22 cellular contexts compared by ENCODE assay signal in the genomic region with DNA sequence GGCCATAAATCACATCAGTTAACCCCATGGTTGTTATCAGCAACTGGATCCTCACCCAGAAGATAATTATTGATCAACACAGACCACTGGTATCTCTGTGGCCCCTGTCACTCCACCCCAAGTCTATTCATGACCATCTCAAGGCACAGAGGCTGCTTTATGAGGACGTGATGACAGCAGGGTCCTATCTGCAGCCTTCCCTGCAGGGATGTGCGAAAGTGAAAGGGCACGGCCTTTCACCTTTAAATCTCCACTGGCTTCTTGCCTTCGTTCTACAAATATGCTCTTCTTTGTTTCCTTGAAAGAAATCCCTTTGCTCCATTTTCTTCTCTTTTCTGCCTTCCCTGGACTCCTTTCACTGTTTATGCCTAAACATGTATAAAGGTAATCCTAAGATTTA.
"Had no signal": no experiment of that assay in that cellular context is flagged by ENCODE, and none has a peak within 500 bp of the region (broad histone marks: within the 10 kb centered on the region; RNA-seq: fewer than 3 reads in every experiment).

No MANE protein-coding gene starts in this region.

- H3K36me3 ChIP-seq: gastrocnemius medialis, lower lobe of right lung, prostate gland, right atrium auricular region, sigmoid colon, stomach, thyroid gland, upper lobe of left lung had no signal

- DNase-seq: effector CD4-positive, alpha-beta T cell; foreskin fibroblast; gastrocnemius medialis; head of caudate nucleus; left ventricle myocardium superior; lower lobe of right lung; mucosa of descending colon; naive B cell; nucleus accumbens; sigmoid colon; stimulated activated CD4-positive, alpha-beta T cell treated with anti-CD3 and anti-CD28 coated beads, Interleukin-2, amount 100 ng/mL, for 24 hours; stimulated activated CD4-positive, alpha-beta T cell treated with anti-CD3 and anti-CD28 coated beads, Interleukin-4, amount 100 ng/mL, for 24 hours; stimulated activated naive CD4-positive, alpha-beta T cell treated with Interleukin-2 at 50 U/mL for 16 hours; stomach; thyroid gland; upper lobe of left lung had no signal

- H3K27ac ChIP-seq: coronary artery, epithelial cell of prostate, gastrocnemius medialis, lower lobe of right lung, prostate gland, right atrium auricular region, sigmoid colon, stomach, thyroid gland, upper lobe of left lung had no signal

- H3K27me3 ChIP-seq: gastrocnemius medialis, right atrium auricular region, sigmoid colon, stomach, thyroid gland, upper lobe of left lung had no signal

- ATAC-seq: esophagus mucosa; gastrocnemius medialis; left ventricle myocardium superior; lower lobe of right lung; mucosa of descending colon; stimulated activated effector memory CD8-positive, alpha-beta T cell treated with anti-CD3 and anti-CD28 coated beads, Interleukin-12 subunit alpha, Interleukin-12 subunit beta, amount 100 ng/mL, for 72 hours had no signal

- H3K9me3 ChIP-seq: gastrocnemius medialis, lower lobe of right lung, mucosa of descending colon, prostate gland, right atrium auricular region, sigmoid colon, stomach, thyroid gland, upper lobe of left lung had no signal

- H3K4me1 ChIP-seq: gastrocnemius medialis, lower lobe of right lung, prostate gland, right atrium auricular region, sigmoid colon, stomach had no signal

- H3K9me3 Mint-ChIP-seq: stimulated activated effector memory CD8-positive, alpha-beta T cell treated with anti-CD3 and anti-CD28 coated beads, Interleukin-12 subunit alpha, Interleukin-12 subunit beta, amount 100 ng/mL, for 72 hours had no signal

- H3K4me1 Mint-ChIP-seq: naive B cell; stimulated activated effector memory CD8-positive, alpha-beta T cell treated with anti-CD3 and anti-CD28 coated beads, Interleukin-12 subunit alpha, Interleukin-12 subunit beta, amount 100 ng/mL, for 72 hours had no signal

- H3K4me3 ChIP-seq: coronary artery, gastrocnemius medialis, lower lobe of right lung, mucosa of descending colon, prostate gland, right atrium auricular region, sigmoid colon, stomach, thyroid gland, upper lobe of left lung had no signal

- H3K27me3 Mint-ChIP-seq: naive B cell had no signal

- H3K27ac Mint-ChIP-seq: naive B cell; stimulated activated effector memory CD8-positive, alpha-beta T cell treated with anti-CD3 and anti-CD28 coated beads, Interleukin-12 subunit alpha, Interleukin-12 subunit beta, amount 100 ng/mL, for 72 hours had no signal

- H3K4me3 Mint-ChIP-seq: naive B cell; stimulated activated effector memory CD8-positive, alpha-beta T cell treated with anti-CD3 and anti-CD28 coated beads, Interleukin-12 subunit alpha, Interleukin-12 subunit beta, amount 100 ng/mL, for 72 hours had no signal

- H3K36me3 Mint-ChIP-seq: naive B cell; stimulated activated effector memory CD8-positive, alpha-beta T cell treated with anti-CD3 and anti-CD28 coated beads, Interleukin-12 subunit alpha, Interleukin-12 subunit beta, amount 100 ng/mL, for 72 hours had no signal
